ENCODE assay signal across 8 cellular contexts in genomic region chr7:30179016-30179436, GRCh38. TPM values are rescaled to one million over a fixed set of nuclear protein-coding genes. Genes with fewer than 3 reads are reported as not detected.
A peak's percentile ranks its signal among the peaks of the same experiment; 100 is the strongest.
DNase-seq lines count a peak whose midpoint lies in the region; ATAC-seq, FAIRE-seq and TF ChIP-seq lines count a peak whose summit lies in the region.

No MANE protein-coding gene starts in this region.

- no peaks in the 10 kb centered on the region for H4K20me1 ChIP-seq in GM12878 (ENCODE audit: control insufficient read depth, insufficient read depth)

- in situ Hi-C loops in GM12878 (cut with MboI), result no loop called here

- H3K27me3 ChIP-seq in GM12878 (replicated peaks in 1 of 2; ENCODE audit: control insufficient read depth in 2 of 2, insufficient read depth in 2 of 2, low read length in 1 of 2), result no peaks in the 10 kb centered on the region

- RAD21 ChIA-PET in GM12878 (lab: Charles Lee; ENCODE audit: unreplicated experiment), result interaction anchor here (0.7 to 7.5 kb wide), 24 partner anchors 8 to 172 kb away, joined by 3 to 75 read pairs (median 4); partner anchors contain the start of gene ZNRF2

- FAIRE-seq in GM12878 (lab: Jason Lieb, UNC), result no peak

- peak overlapping the region; percentile 90 for H2AFZ ChIP-seq in GM12878 (ENCODE audit: control insufficient read depth, low read depth, low read length)

- H3K4me3 Mint-ChIP-seq in CD14-positive monocyte, result peak overlapping the region; percentile 4 to 21

- peaks cover 0 to 1% (median 0%) of the 10 kb centered on the region in 3 donors for H3K27me3 Mint-ChIP-seq in CD14-positive monocyte (ENCODE audit: low read depth in 3 of 3)

- no peaks in the 10 kb centered on the region for H3K9me3 ChIP-seq in GM12878 (replicated peaks; ENCODE audit: control insufficient read depth, insufficient read depth, low read length)

- no TSS peak for BruUV-seq in GM12878 (replicated peaks; lab: Mats Ljungman, UMichigan)

- H3K36me3 ChIP-seq in GM12878 (ENCODE audit: control insufficient read depth in 2 of 2, insufficient read depth in 2 of 2, low read length in 1 of 2), result no peaks in the 10 kb centered on the region

- POLR2A ChIA-PET in GM12878 (lab: Charles Lee), result interaction anchor here (0.6 to 2.2 kb wide), 11 partner anchors 15 to 144 kb away, joined by 3 to 6 read pairs (median 3); no protein-coding TSS in a partner anchor

- no peak for TF ChIP-seq RAD21 in GM12878 (IDR thresholded peaks at IDR 0.05; ENCODE audit: insufficient read depth, low read depth, low read length)

- TF ChIP-seq POLR2A in GM12878 (IDR thresholded peaks at IDR 0.05; ENCODE audit: low read depth, low read length), result no peak

- SMC1A ChIA-PET in GM12878 (lab: Charles Lee; ENCODE audit: uncharacterized antibody, unreplicated experiment), result interaction anchor here (0.8 to 11.2 kb wide), 19 partner anchors 9 to 152 kb away, joined by 3 to 87 read pairs (median 8); no protein-coding TSS in a partner anchor

- DNase-seq in CD14-positive monocyte (ENCODE audit: low spot score), result no peak
- DNase-seq in GM12878 (ENCODE audit: low read depth, low spot score), result peak; percentile 61
- DNase-seq in omental fat pad (ENCODE audit: low spot score), result no peak
- no peak for DNase-seq in NCI-H2107 (lab: John Stamatoyannopoulos, UW)
- no peak for DNase-seq in activated CD4-positive, alpha-beta T cell treated with anti-CD3 and anti-CD28 coated beads, Interleukin-2, amount 50 U/mL, for 48 hours
- DNase-seq in Right ventricle myocardium inferior (ENCODE audit: missing footprints), result no peak

- TF ChIP-seq CTCF in CD14-positive monocyte (IDR thresholded peaks at IDR 0.05) (no peak), GM12878 (IDR thresholded peaks at IDR 0.05 in 2 of 3, conservative IDR thresholded peaks at IDR 0.05 in 1 of 3; ENCODE audit: control insufficient read depth in 2 of 3, extremely low read depth in 1 of 3, insufficient read depth in 1 of 3, low read depth in 3 of 3, low read length in 3 of 3) (no peak), omental fat pad (IDR thresholded peaks at IDR 0.05) (no peak)

- H3K4me1 ChIP-seq in GM12878 (ENCODE audit: control insufficient read depth, insufficient read depth, low read length), result peaks cover 25% of the 10 kb centered on the region

- H3K36me3 Mint-ChIP-seq in CD14-positive monocyte, result peaks cover 5 to 7% of the 10 kb centered on the region in 2 donors

- ATAC-seq in GM19372 (IDR thresholded peaks at IDR 0.05; ENCODE audit: low read depth, unreplicated experiment) (peak; percentile 90), HG03097 (IDR thresholded peaks at IDR 0.05; ENCODE audit: low FRiP score, unreplicated experiment) (peak; percentile 74), GM12878 (peak; percentile 90), omental fat pad (ENCODE audit: low FRiP score) (no peak), Right ventricle myocardium inferior (no peak)

- no peak for TF ChIP-seq EP300 in GM12878 (IDR thresholded peaks at IDR 0.05; ENCODE audit: borderline replicate concordance in 1 of 2, control insufficient read depth in 1 of 2, low read depth in 2 of 2, low read length in 2 of 2)

- H3K9me3 Mint-ChIP-seq in CD14-positive monocyte, result peaks cover 0 to 10% (median 6%) of the 10 kb centered on the region in 7 donors

- no peaks in the 10 kb centered on the region for H3K79me2 ChIP-seq in GM12878 (ENCODE audit: control insufficient read depth, insufficient read depth, low read length)

- CTCF ChIA-PET in GM12878 (lab: Yijun Ruan, JAX), result interaction anchor here (1.0 to 10.4 kb wide), 12 partner anchors 13 to 100 kb away, joined by 3 to 78 read pairs (median 8); no protein-coding TSS in a partner anchor

- H3K4me1 Mint-ChIP-seq in CD14-positive monocyte, result peaks cover 71% of the 10 kb centered on the region

- peak overlapping the region; percentile 81 for H3K4me2 ChIP-seq in GM12878 (ENCODE audit: control insufficient read depth, insufficient read depth)

- peak overlapping the region; percentile 68 for H3K9ac ChIP-seq in GM12878 (ENCODE audit: control insufficient read depth, insufficient read depth, low read length)

- intact Hi-C loops in CD14-positive monocyte (cut with micrococcal nuclease), result loop anchor here in 1 of 2 donors (5.0 kb wide), 1 partner anchor 43 kb away; no protein-coding TSS in a partner anchor
- intact Hi-C loops in GM12878 (cut with micrococcal nuclease; ENCODE audit: unreplicated experiment), result loop anchor here (5.0 kb wide), 2 partner anchors 33 to 268 kb away; no protein-coding TSS in a partner anchor
- intact Hi-C loops in Right ventricle myocardium inferior (cut with DNase I), result no loop called here

- peak overlapping the region; percentile 45 for H3K4me3 ChIP-seq in GM12878

- 13% methylated on average over 3 of the region's 3 CpGs for WGBS in GM12878 (ENCODE audit: insufficient coverage, insufficient replicate concordance, low lambda C conversion rate, missing lambda C conversion rate)

- peak overlapping the region; percentile 87 for H3K27ac ChIP-seq in GM12878 (ENCODE audit: control insufficient read depth, insufficient read depth)

- H3K27ac Mint-ChIP-seq in CD14-positive monocyte, result peak overlapping the region; percentile 91 to 95 (median 94)

TF ChIP-seq in GM12878, 131 proteins besides CTCF, POLR2A, EP300 and RAD21 (continues in another document):
- no peak for TF ChIP-seq TCF12 (IDR thresholded peaks at IDR 0.05; ENCODE audit: low read depth, low read length)
- TF ChIP-seq ZNF217 (IDR thresholded peaks at IDR 0.05), result no peak
- TF ChIP-seq ESRRA (IDR thresholded peaks at IDR 0.05; ENCODE audit: low read length), result peak; percentile 81; the same call in 1 of the 2 replicates
- no peak for TF ChIP-seq CBX5 (IDR thresholded peaks at IDR 0.05; ENCODE audit: low read depth)
- TF ChIP-seq ZNF24 (IDR thresholded peaks at IDR 0.05), result no peak
- TF ChIP-seq SMAD1 (IDR thresholded peaks at IDR 0.05; ENCODE audit: low read depth, partially characterized antibody), result no peak
- TF ChIP-seq, protein P1, sequence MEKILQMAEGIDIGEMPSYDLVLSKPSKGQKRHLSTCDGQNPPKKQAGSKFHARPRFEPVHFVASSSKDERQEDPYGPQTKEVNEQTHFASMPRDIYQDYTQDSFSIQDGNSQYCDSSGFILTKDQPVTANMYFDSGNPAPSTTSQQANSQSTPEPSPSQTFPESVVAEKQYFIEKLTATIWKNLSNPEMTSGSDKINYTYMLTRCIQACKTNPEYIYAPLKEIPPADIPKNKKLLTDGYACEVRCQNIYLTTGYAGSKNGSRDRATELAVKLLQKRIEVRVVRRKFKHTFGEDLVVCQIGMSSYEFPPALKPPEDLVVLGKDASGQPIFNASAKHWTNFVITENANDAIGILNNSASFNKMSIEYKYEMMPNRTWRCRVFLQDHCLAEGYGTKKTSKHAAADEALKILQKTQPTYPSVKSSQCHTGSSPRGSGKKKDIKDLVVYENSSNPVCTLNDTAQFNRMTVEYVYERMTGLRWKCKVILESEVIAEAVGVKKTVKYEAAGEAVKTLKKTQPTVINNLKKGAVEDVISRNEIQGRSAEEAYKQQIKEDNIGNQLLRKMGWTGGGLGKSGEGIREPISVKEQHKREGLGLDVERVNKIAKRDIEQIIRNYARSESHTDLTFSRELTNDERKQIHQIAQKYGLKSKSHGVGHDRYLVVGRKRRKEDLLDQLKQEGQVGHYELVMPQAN (conservative IDR thresholded peaks at IDR 0.05), result no peak
- TF ChIP-seq, protein P2, sequence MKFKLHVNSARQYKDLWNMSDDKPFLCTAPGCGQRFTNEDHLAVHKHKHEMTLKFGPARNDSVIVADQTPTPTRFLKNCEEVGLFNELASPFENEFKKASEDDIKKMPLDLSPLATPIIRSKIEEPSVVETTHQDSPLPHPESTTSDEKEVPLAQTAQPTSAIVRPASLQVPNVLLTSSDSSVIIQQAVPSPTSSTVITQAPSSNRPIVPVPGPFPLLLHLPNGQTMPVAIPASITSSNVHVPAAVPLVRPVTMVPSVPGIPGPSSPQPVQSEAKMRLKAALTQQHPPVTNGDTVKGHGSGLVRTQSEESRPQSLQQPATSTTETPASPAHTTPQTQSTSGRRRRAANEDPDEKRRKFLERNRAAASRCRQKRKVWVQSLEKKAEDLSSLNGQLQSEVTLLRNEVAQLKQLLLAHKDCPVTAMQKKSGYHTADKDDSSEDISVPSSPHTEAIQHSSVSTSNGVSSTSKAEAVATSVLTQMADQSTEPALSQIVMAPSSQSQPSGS (IDR thresholded peaks at IDR 0.05; ENCODE audit: low read length), result no peak
- no peak for TF ChIP-seq NFIC (IDR thresholded peaks at IDR 0.05; ENCODE audit: low read depth, low read length)
- peak; percentile 66; the same call in 1 of the 2 replicates for TF ChIP-seq IKZF1 (conservative IDR thresholded peaks at IDR 0.05)
- TF ChIP-seq IRF4 (IDR thresholded peaks at IDR 0.05; ENCODE audit: low read depth, low read length), result no peak

RNA-seq across cellular contexts. Expression of gene MTURN, which starts 44.2 kb away (rescaled TPM):
- polyA plus RNA-seq in CD14-positive monocyte (1 to 10 TPM; 5.9 to 7.5 TPM), GM12878 (2011; rRNA removed) (3.4 and 3.8 TPM in 2 replicates), GM12878 (2014; fragmentation: Illumina TruSeq; extraction: Trizol) (3.3 and 3.8 TPM in 2 replicates), GM12878 (2014; fragmentation: Nextera tagmentation; extraction: Ambion mirVana) (under 1 TPM; 0.52 to 0.77 TPM), GM12878 (2014; rRNA removed) (3.0 and 3.3 TPM in 2 replicates), GM12878 (2016; fragmentation: Nextera tagmentation; extraction: Ambion mirVana) (1 to 10 TPM in 1 of 2 experiments, under 1 TPM in 1; 0.52 to 1.9 TPM)
- total RNA-seq in GM12878 (2013; cell fraction: nucleolus; rRNA removed), result 1.7 and 3.9 TPM in 2 replicates
- total RNA-seq in GM12878 (2014; rRNA removed) (2.7 and 5.0 TPM in 2 replicates), GM12878 (2014; rRNA removed; fragmentation: Illumina TruSeq; extraction: Trizol) (3.3 and 3.4 TPM in 2 replicates), GM12878 (2021) (4.3 and 4.7 TPM in 2 replicates), omental fat pad (100 to 1,000 TPM in 3 of 4 donors, 10 to 100 TPM in 1; 94.7 to 179 (median 122) TPM), Right ventricle myocardium inferior (15.7 TPM)
- polyA plus RNA-seq in GM12878 (2011; ENCODE audit: low read depth), result 0.73 TPM
- 1.6 and 1.9 TPM in 2 replicates for polyA plus RNA-seq in GM12878 (2011; cell fraction: cytosol; rRNA removed)
- 3.7 and 4.9 TPM in 2 replicates for polyA plus RNA-seq in GM12878 (2011; cell fraction: nucleus; rRNA removed)
- polyA plus RNA-seq in GM12878 (2012), result 0.80 and 1.1 TPM in 2 replicates
- polyA minus RNA-seq in GM12878 (2011; rRNA and poly(A)+ RNA removed), result 2.0 and 2.1 TPM in 2 replicates
- 0.83 and 1.7 TPM in 2 replicates for polyA minus RNA-seq in GM12878 (2011; cell fraction: cytosol; rRNA and poly(A)+ RNA removed)
- 0.85 and 1.5 TPM in 2 replicates for polyA minus RNA-seq in GM12878 (2011; cell fraction: nucleus; rRNA and poly(A)+ RNA removed)

Comparison
In these comparisons a context has a peak if more than half of its experiments do, and no peak if none do; other contexts are left out.
1. ATAC-seq: peak in GM19372 (single experiment), HG03097 (single experiment) and GM12878 (single experiment); none in omental fat pad (single experiment) and Right ventricle myocardium inferior (single experiment).